In genomic region chr2:166361351-166362153, GRCh38 we compare ENCODE assay signal across 8 cellular contexts. TPM values are rescaled to one million over a fixed set of nuclear protein-coding genes. Genes with fewer than 3 reads are reported as not detected.
DNase-seq lines count a peak whose midpoint lies in the region; ATAC-seq and TF ChIP-seq lines count a peak whose summit lies in the region.

No MANE protein-coding gene starts in this region.

- no peaks in the 10 kb centered on the region for H3K9me3 Mint-ChIP-seq in WTC11

- POLR2A ChIA-PET in WTC11 (lab: Charles Lee) = no interaction called here

- H3K4me3 ChIP-seq in lung (no peak overlapping the region), coronary artery (no peak overlapping the region)

- H3K9me3 ChIP-seq in lung (ENCODE audit: control insufficient read depth in 2 of 2, insufficient read depth in 1 of 2, low read length in 1 of 2) = no peaks in the 10 kb centered on the region

- WGBS in lung, 2 donors = 68% methylated on average over 3 of the region's 3 CpGs

- H3K27ac ChIP-seq in lung (ENCODE audit: low read depth in 1 of 2, low read length in 1 of 2) (no peak overlapping the region), coronary artery (no peak overlapping the region)

- CTCF ChIA-PET in WTC11 (lab: Charles Lee) = interaction anchor here (0.6 to 1.5 kb wide), 8 partner anchors 10 to 335 kb away, joined by 3 to 13 read pairs (median 4); partner anchors contain the start of gene SCN9A

- H3K36me3 Mint-ChIP-seq in WTC11 = no peaks in the 10 kb centered on the region

- no peak overlapping the region for H3K4me3 Mint-ChIP-seq in WTC11

- H3K27me3 Mint-ChIP-seq in WTC11 (ENCODE audit: low read depth) = no peaks in the 10 kb centered on the region

- no peaks in the 10 kb centered on the region for H3K36me3 ChIP-seq in lung (ENCODE audit: control insufficient read depth in 2 of 2, insufficient read depth in 2 of 2, low read length in 2 of 2)

- peak; percentile 82 for ATAC-seq in WTC11
- no peak for ATAC-seq in lung (ENCODE audit: insufficient read depth, low FRiP score)
- no peak for ATAC-seq in HG02588 (IDR thresholded peaks at IDR 0.05; ENCODE audit: unreplicated experiment)

- DNase-seq in NCI-H1417 (lab: John Stamatoyannopoulos, UW) (peak in 2 of 3 experiments; percentile 4 to 6), NCI-H1417 treated with DMSO at 0.1 percent for 48 hours (lab: John Stamatoyannopoulos, UW) (no peak), HT-29 (ENCODE audit: low spot score) (peak; percentile 50), WTC11 (ENCODE audit: low spot score) (no peak), lung (ENCODE audit: low spot score) (no peak), coronary artery (ENCODE audit: low spot score) (no peak)
- no peak for DNase-seq in effector CD8-positive, alpha-beta T cell (lab: John Stamatoyannopoulos, UW)

- no peak overlapping the region for H3K27ac Mint-ChIP-seq in WTC11

- no peaks in the 10 kb centered on the region for H3K27me3 ChIP-seq in lung (ENCODE audit: control insufficient read depth, insufficient read depth)

- H3K4me1 Mint-ChIP-seq in WTC11 = peaks cover 16% of the 10 kb centered on the region

- no peak for TF ChIP-seq CTCF in WTC11 (IDR thresholded peaks at IDR 0.05)
- TF ChIP-seq CTCF in lung (IDR thresholded peaks at IDR 0.05; ENCODE audit: control extremely low read depth, extremely low read depth) = peak; percentile 12
- TF ChIP-seq CTCF in coronary artery (IDR thresholded peaks at IDR 0.05) = no peak

- H3K4me1 ChIP-seq in lung (ENCODE audit: control insufficient read depth in 2 of 2, insufficient read depth in 2 of 2, low read length in 2 of 2) = no peaks in the 10 kb centered on the region

TF ChIP-seq in WTC11, 78 proteins besides CTCF, POLR2A, EP300 and RAD21 (continues in another document):
- TF ChIP-seq ARID4B (CRISPR knock-in tag; IDR thresholded peaks at IDR 0.05; ENCODE audit: borderline replicate concordance) (no peak), MYBL2 (CRISPR knock-in tag; IDR thresholded peaks at IDR 0.05) (no peak), STAT6 (CRISPR knock-in tag; conservative IDR thresholded peaks at IDR 0.05; ENCODE audit: low read depth) (no peak), OVOL2 (CRISPR knock-in tag; IDR thresholded peaks at IDR 0.05; ENCODE audit: borderline replicate concordance) (no peak), ATF6 (CRISPR knock-in tag; IDR thresholded peaks at IDR 0.05) (no peak), NR3C1 (CRISPR knock-in tag; conservative IDR thresholded peaks at IDR 0.05; ENCODE audit: low read depth) (no peak), AFF4 (CRISPR knock-in tag; IDR thresholded peaks at IDR 0.05; ENCODE audit: borderline replicate concordance) (no peak), RELA (CRISPR knock-in tag; IDR thresholded peaks at IDR 0.05; ENCODE audit: borderline replicate concordance) (no peak), HMGA2 (CRISPR knock-in tag; IDR thresholded peaks at IDR 0.05) (no peak), FOXP1 (CRISPR knock-in tag; IDR thresholded peaks at IDR 0.05; ENCODE audit: borderline replicate concordance) (no peak)

RNA-seq across cellular contexts. Expression of gene SCN9A, which starts 14.2 kb away (rescaled TPM):
- total RNA-seq in HT-29 (2014; rRNA removed; shearing (Covaris generic)) = 0.38 and 0.52 TPM in 2 replicates
- total RNA-seq in WTC11 (2021) (7.3 to 9.8 TPM (median 8.2 TPM) in 3 replicates), lung (10 to 100 TPM; 11.8 to 46.4 TPM)
- polyA plus RNA-seq in lung = 1 to 10 TPM; 1.5 to 2.6 TPM

Comparison
In these comparisons a context has a peak if more than half of its experiments do, and no peak if none do; other contexts are left out.
1. DNase-seq: peak in NCI-H1417 (2 of 3) and HT-29 (single experiment); none in NCI-H1417 treated with DMSO at 0.1 percent for 48 hours (single experiment), WTC11 (single experiment), lung (single experiment), coronary artery (single experiment) and effector CD8-positive, alpha-beta T cell (single experiment).